In genomic region chr9:133071484-133072150, GRCh38 we compare ENCODE assay signal across 23 cellular contexts. TPM values are rescaled to one million over a fixed set of nuclear protein-coding genes. Genes with fewer than 3 reads are reported as not detected.
DNase-seq lines count a peak whose midpoint lies in the region; ATAC-seq, FAIRE-seq and TF ChIP-seq lines count a peak whose summit lies in the region.
"Had no signal": no experiment of that assay in that cellular context is flagged by ENCODE, and none has a peak within 500 bp of the region (broad histone marks: within the 10 kb centered on the region; RNA-seq: fewer than 3 reads in every experiment).

No MANE protein-coding gene starts in this region.

- H3K36me3 ChIP-seq in H7 (replicated peaks; ENCODE audit: control insufficient read depth, insufficient read depth, low read length) (no peaks in the 10 kb centered on the region), K562 (ENCODE audit: control insufficient read depth, insufficient read depth, low read length) (no peaks in the 10 kb centered on the region), osteoblast (ENCODE audit: insufficient read depth, low read length) (no peaks in the 10 kb centered on the region)
- H3K36me3 ChIP-seq: BE2C had no signal

- peak overlapping the region; percentile 69 for H3K27ac Mint-ChIP-seq in activated CD4-positive, alpha-beta T cell treated with anti-CD3 and anti-CD28 coated beads, Interleukin-2, amount 10 ng/mL, durations not matched to agents 24 days and 14 days
- H3K27ac Mint-ChIP-seq: CD4-positive, alpha-beta memory T cell; GM23338 had no signal

- POLR2A ChIA-PET in K562 (lab: Yijun Ruan, JAX), result no interaction called here

- 50% methylated on average over 7 of the region's 33 CpGs for WGBS in K562 (ENCODE audit: insufficient coverage, low coverage, missing lambda C conversion rate)

- H3K9me3 Mint-ChIP-seq in activated CD4-positive, alpha-beta T cell treated with anti-CD3 and anti-CD28 coated beads, Interleukin-2, amount 10 ng/mL, durations not matched to agents 24 days and 14 days, result no peaks in the 10 kb centered on the region
- H3K9me3 Mint-ChIP-seq: CD4-positive, alpha-beta memory T cell; GM23338 had no signal

- no peak for ATAC-seq in K562
- ATAC-seq: GM12878, GM23338, HCT116 had no signal

- TF ChIP-seq EP300 in K562 (IDR thresholded peaks at IDR 0.05; ENCODE audit: low read length), result no peak

- no peak overlapping the region; a peak in 1 of 4 replicates for H3K9ac ChIP-seq in K562 (ENCODE audit: insufficient read depth in 1 of 2, low read depth in 2 of 2, low read length in 2 of 2)

- H3K27me3 ChIP-seq in H7 (ENCODE audit: control insufficient read depth, insufficient read depth, low read length) (no peaks in the 10 kb centered on the region), K562 (ENCODE audit: control insufficient read depth in 2 of 2, insufficient read depth in 2 of 2, low read length in 2 of 2) (peaks cover 0 to 2% of the 10 kb centered on the region in 2 experiments; a peak in 1 of 5 replicates), osteoblast (ENCODE audit: insufficient read depth, low read length) (peaks cover 11% of the 10 kb centered on the region)
- H3K27me3 ChIP-seq: BE2C had no signal

- H3K4me1 Mint-ChIP-seq in activated CD4-positive, alpha-beta T cell treated with anti-CD3 and anti-CD28 coated beads, Interleukin-2, amount 10 ng/mL, durations not matched to agents 24 days and 14 days, result peaks cover 2% of the 10 kb centered on the region
- H3K4me1 Mint-ChIP-seq: CD4-positive, alpha-beta memory T cell had no signal

- H2AFZ ChIP-seq in K562 (ENCODE audit: low read depth, low read length) (no peak overlapping the region), osteoblast (ENCODE audit: low read length) (no peak overlapping the region)
- H2AFZ ChIP-seq: GM23338 had no signal

- no peak overlapping the region for H3K4me2 ChIP-seq in K562 (ENCODE audit: insufficient read depth, low read length)
- no peak overlapping the region for H3K4me2 ChIP-seq in osteoblast (ENCODE audit: insufficient read depth, low read length)
- H3K4me2 ChIP-seq: GM23338 had no signal

- H3K9me3 ChIP-seq in K562 (replicated peaks; ENCODE audit: control insufficient read depth, insufficient read depth, low read depth, low read length) (no peaks in the 10 kb centered on the region), osteoblast (ENCODE audit: low read depth, low read length) (no peaks in the 10 kb centered on the region)
- H3K9me3 ChIP-seq: BE2C had no signal

- TF ChIP-seq CTCF in K562 (IDR thresholded peaks at IDR 0.05 in 2 of 3, conservative IDR thresholded peaks at IDR 0.05 in 1 of 3; ENCODE audit: insufficient read depth in 2 of 3, low read depth in 1 of 3, low read length in 3 of 3) (no peak), osteoblast (IDR thresholded peaks at IDR 0.05; ENCODE audit: extremely low read depth, low read depth, low read length) (no peak)

- H3K79me2 ChIP-seq in K562 (ENCODE audit: control insufficient read depth, insufficient read depth, low read length), result no peaks in the 10 kb centered on the region
- no peaks in the 10 kb centered on the region for H3K79me2 ChIP-seq in osteoblast (ENCODE audit: insufficient read depth, low read length)

- intact Hi-C loops in activated CD4-positive, alpha-beta T cell treated with anti-CD3 and anti-CD28 coated beads, Interleukin-2, amount 10 ng/mL, durations not matched to agents 24 days and 14 days (cut with micrococcal nuclease), result no loop called here
- intact Hi-C loops in K562 (cut with micrococcal nuclease), result no loop called here

- H3K27me3 Mint-ChIP-seq in activated CD4-positive, alpha-beta T cell treated with anti-CD3 and anti-CD28 coated beads, Interleukin-2, amount 10 ng/mL, durations not matched to agents 24 days and 14 days, result peaks cover 4% of the 10 kb centered on the region
- H3K27me3 Mint-ChIP-seq: CD4-positive, alpha-beta memory T cell had no signal

- peaks cover 4% of the 10 kb centered on the region for H3K9me1 ChIP-seq in K562 (ENCODE audit: control insufficient read depth, insufficient read depth, low read length)

- H3K4me3 Mint-ChIP-seq in activated CD4-positive, alpha-beta T cell treated with anti-CD3 and anti-CD28 coated beads, Interleukin-2, amount 10 ng/mL, durations not matched to agents 24 days and 14 days, result no peak overlapping the region
- H3K4me3 Mint-ChIP-seq: CD4-positive, alpha-beta memory T cell; GM23338 had no signal

- peaks cover 0 to 3% of the 10 kb centered on the region in 2 experiments; a peak in 2 of 5 replicates for H3K4me1 ChIP-seq in K562 (replicated peaks in 1 of 2; ENCODE audit: control insufficient read depth in 2 of 2, insufficient read depth in 2 of 2, low read length in 2 of 2)
- peaks cover 25% of the 10 kb centered on the region for H3K4me1 ChIP-seq in osteoblast (ENCODE audit: insufficient read depth, low read length)
- H3K4me1 ChIP-seq: BE2C had no signal

- no peak for TF ChIP-seq POLR2A in K562 (conservative IDR thresholded peaks at IDR 0.05)

- H4K20me1 ChIP-seq in K562 (replicated peaks; ENCODE audit: control insufficient read depth, insufficient read depth, low read length) (no peaks in the 10 kb centered on the region), osteoblast (ENCODE audit: insufficient read depth, low read length) (peaks cover 2% of the 10 kb centered on the region)

- peaks cover 3% of the 10 kb centered on the region for H3K36me3 Mint-ChIP-seq in activated CD4-positive, alpha-beta T cell treated with anti-CD3 and anti-CD28 coated beads, Interleukin-2, amount 10 ng/mL, durations not matched to agents 24 days and 14 days (ENCODE audit: low read depth)
- H3K36me3 Mint-ChIP-seq: CD4-positive, alpha-beta memory T cell had no signal

- CTCF ChIA-PET in K562 (lab: Yijun Ruan, JAX; ENCODE audit: low intra/inter-chr PET ratio), result no interaction called here

- no TSS peak for BruUV-seq in K562 (replicated peaks; lab: Mats Ljungman, UMichigan)

- in situ Hi-C loops in K562 (cut with MboI), result no loop called here

- no peak for DNase-seq in activated CD4-positive, alpha-beta T cell treated with anti-CD3 and anti-CD28 coated beads, Interleukin-2, amount 10 ng/mL, durations not matched to agents 24 days and 14 days
- DNase-seq in activated CD4-positive, alpha-beta T cell treated with anti-CD3 and anti-CD28 coated beads, Interleukin-2, amount 50 U/mL, for 48 hours, result no peak
- DNase-seq in H7 (peak; percentile 47), K562 (ENCODE audit: extremely low read depth in 1 of 4, low spot score in 3 of 4) (no peak), osteoblast (ENCODE audit: insufficient read length, low spot score, missing footprints) (peak; percentile 41), Kasumi-1 (lab: John Stamatoyannopoulos, UW) (no peak), COLO668 (lab: John Stamatoyannopoulos, UW; ENCODE audit: unreplicated experiment) (no peak)
- DNase-seq in stimulated activated CD4-positive, alpha-beta T cell treated with anti-CD3 and anti-CD28 coated beads, Interleukin-4, amount 100 ng/mL, for 24 hours, result no peak
- DNase-seq: BE2C; Calu3; CD4-positive, alpha-beta memory T cell; EL; KG1; MV-4-11; NCI-H1417; NCI-H187; NCI-H2107; NCI-H345; NCI-H524 treated with DMSO at 0.1 percent for 48 hours; RPMI8226 had no signal

- FAIRE-seq in K562 (lab: Jason Lieb, UNC), result no peak
- FAIRE-seq: GM12878 had no signal

- TF ChIP-seq RAD21 in K562 (CRISPR knock-in tag; conservative IDR thresholded peaks at IDR 0.05 in 1 of 2, IDR thresholded peaks at IDR 0.05 in 1 of 2), result no peak

- no peak overlapping the region for H3K4me3 ChIP-seq in H7 (ENCODE audit: insufficient read depth, low read depth, low read length)
- no peak overlapping the region for H3K4me3 ChIP-seq in K562
- H3K4me3 ChIP-seq in osteoblast (ENCODE audit: insufficient read depth, low read length), result no peak overlapping the region
- H3K4me3 ChIP-seq: GM12878, GM23338 had no signal

- H3K27ac ChIP-seq in K562 (ENCODE audit: extremely low read depth, low read depth, low read length) (no peak overlapping the region), osteoblast (ENCODE audit: low read depth, low read length) (no peak overlapping the region)

RNA-seq across cellular contexts. Expression of gene CEL, which starts 9.8 kb away (rescaled TPM):
- total RNA-seq in activated CD4-positive, alpha-beta T cell treated with anti-CD3 and anti-CD28 coated beads, Interleukin-2, amount 10 ng/mL, durations not matched to agents 24 days and 14 days, result 1.8 and 2.0 TPM in 2 replicates
- 0.87 and 1.7 TPM in 2 replicates for total RNA-seq in H7 (2014; rRNA removed; shearing (Covaris generic))
- 2.0 and 6.1 TPM in 2 replicates for total RNA-seq in K562 (2011; cell fraction: chromatin; rRNA removed; ENCODE audit: low replicate concordance)
- total RNA-seq in K562 (2011; cell fraction: nucleolus; rRNA removed), result 2.8 and 3.8 TPM in 2 replicates
- total RNA-seq in K562 (2011; cell fraction: nucleoplasm; rRNA removed), result 2.3 TPM in 2 replicates
- total RNA-seq in K562 (2014; rRNA removed) (0.09 and 0.45 TPM in 2 replicates), K562 (2014; rRNA removed; fragmentation: Illumina TruSeq; extraction: Trizol) (0.15 and 0.16 TPM in 2 replicates), K562 (2015; rRNA removed; fragmentation: Illumina TruSeq; extraction: Trizol) (0.51 and 0.53 TPM in 2 replicates), K562 (2021) (3.0 and 4.0 TPM in 2 replicates), osteoblast (under 0.01 TPM in 1 of 2 replicates, not detected in the other)
- polyA plus RNA-seq in K562 (2011; rRNA removed) (0.46 and 0.65 TPM in 2 replicates), K562 (2014; fragmentation: Illumina TruSeq; extraction: Trizol) (0.62 and 0.91 TPM in 2 replicates), K562 (2014; fragmentation: Nextera tagmentation; extraction: Ambion mirVana) (not detected), K562 (2014; rRNA removed) (0.57 and 0.77 TPM in 2 replicates)
- 0.32 and 0.43 TPM in 2 replicates for polyA plus RNA-seq in K562 (2011; cell fraction: cytosol; rRNA removed)
- polyA plus RNA-seq in K562 (2011; cell fraction: nucleus; rRNA removed), result 2.8 and 6.2 TPM in 2 replicates
- 0.77 and 2.3 TPM in 2 replicates for polyA plus RNA-seq in K562 (2012)
- polyA minus RNA-seq in K562 (2011; rRNA and poly(A)+ RNA removed), result 0.14 and 0.21 TPM in 2 replicates
- not detected in 2 replicates for polyA minus RNA-seq in K562 (2011; cell fraction: cytosol; rRNA and poly(A)+ RNA removed)
- 0.54 and 0.89 TPM in 2 replicates for polyA minus RNA-seq in K562 (2011; cell fraction: nucleus; rRNA and poly(A)+ RNA removed)

RNA-seq across cellular contexts. Expression of gene GTF3C5, which starts 40.8 kb away (rescaled TPM):
- total RNA-seq in activated CD4-positive, alpha-beta T cell treated with anti-CD3 and anti-CD28 coated beads, Interleukin-2, amount 10 ng/mL, durations not matched to agents 24 days and 14 days, result 85.4 and 92.3 TPM in 2 replicates
- 131 and 133 TPM in 2 replicates for total RNA-seq in H7 (2014; rRNA removed; shearing (Covaris generic))
- total RNA-seq in K562 (2011; cell fraction: chromatin; rRNA removed; ENCODE audit: low replicate concordance), result 66.1 and 166 TPM in 2 replicates
- 99.4 and 113 TPM in 2 replicates for total RNA-seq in K562 (2011; cell fraction: nucleolus; rRNA removed)
- total RNA-seq in K562 (2011; cell fraction: nucleoplasm; rRNA removed), result 67.0 and 84.1 TPM in 2 replicates
- 118 and 134 TPM in 2 replicates for total RNA-seq in K562 (2014; rRNA removed)
- total RNA-seq in K562 (2014; rRNA removed; fragmentation: Illumina TruSeq; extraction: Trizol), result 43.2 and 58.5 TPM in 2 replicates
- 80.7 and 83.7 TPM in 2 replicates for total RNA-seq in K562 (2015; rRNA removed; fragmentation: Illumina TruSeq; extraction: Trizol)
- 106 and 110 TPM in 2 replicates for total RNA-seq in K562 (2021)
- polyA plus RNA-seq in K562 (2011; rRNA removed), result 80.2 TPM in 2 replicates
- polyA plus RNA-seq in K562 (2011; cell fraction: cytosol; rRNA removed), result 88.7 and 143 TPM in 2 replicates
- polyA plus RNA-seq in K562 (2011; cell fraction: nucleus; rRNA removed), result 254 and 348 TPM in 2 replicates
- 75.0 and 82.6 TPM in 2 replicates for polyA plus RNA-seq in K562 (2012)
- polyA plus RNA-seq in K562 (2014; fragmentation: Illumina TruSeq; extraction: Trizol), result 105 and 107 TPM in 2 replicates
- 1 to 10 TPM; 3.8 to 8.4 TPM for polyA plus RNA-seq in K562 (2014; fragmentation: Nextera tagmentation; extraction: Ambion mirVana)
- 95.1 and 107 TPM in 2 replicates for polyA plus RNA-seq in K562 (2014; rRNA removed)
- polyA minus RNA-seq in K562 (2011; rRNA and poly(A)+ RNA removed), result 52.2 and 85.8 TPM in 2 replicates
- 57.6 and 64.2 TPM in 2 replicates for polyA minus RNA-seq in K562 (2011; cell fraction: cytosol; rRNA and poly(A)+ RNA removed)
- polyA minus RNA-seq in K562 (2011; cell fraction: nucleus; rRNA and poly(A)+ RNA removed), result 59.4 and 67.3 TPM in 2 replicates
- total RNA-seq in osteoblast, result 31.8 and 41.3 TPM in 2 replicates

RNA-seq across cellular contexts. Expression of gene RALGDS, which starts 49.4 kb away (rescaled TPM):
- total RNA-seq in activated CD4-positive, alpha-beta T cell treated with anti-CD3 and anti-CD28 coated beads, Interleukin-2, amount 10 ng/mL, durations not matched to agents 24 days and 14 days, result 93.0 and 96.7 TPM in 2 replicates
- 24.4 and 24.6 TPM in 2 replicates for total RNA-seq in H7 (2014; rRNA removed; shearing (Covaris generic))
- total RNA-seq in K562 (2011; cell fraction: chromatin; rRNA removed; ENCODE audit: low replicate concordance), result 62.0 and 176 TPM in 2 replicates
- total RNA-seq in K562 (2011; cell fraction: nucleolus; rRNA removed), result 78.8 and 97.7 TPM in 2 replicates
- 55.4 and 58.4 TPM in 2 replicates for total RNA-seq in K562 (2011; cell fraction: nucleoplasm; rRNA removed)
- 27.1 and 36.2 TPM in 2 replicates for total RNA-seq in K562 (2014; rRNA removed)
- 9.4 and 12.0 TPM in 2 replicates for total RNA-seq in K562 (2014; rRNA removed; fragmentation: Illumina TruSeq; extraction: Trizol)
- total RNA-seq in K562 (2015; rRNA removed; fragmentation: Illumina TruSeq; extraction: Trizol), result 25.8 and 25.9 TPM in 2 replicates
- total RNA-seq in K562 (2021), result 28.6 and 37.3 TPM in 2 replicates
- polyA plus RNA-seq in K562 (2011; rRNA removed), result 40.3 and 45.9 TPM in 2 replicates
- 34.7 and 62.2 TPM in 2 replicates for polyA plus RNA-seq in K562 (2011; cell fraction: cytosol; rRNA removed)
- 170 and 326 TPM in 2 replicates for polyA plus RNA-seq in K562 (2011; cell fraction: nucleus; rRNA removed)
- 26.3 and 47.2 TPM in 2 replicates for polyA plus RNA-seq in K562 (2012)
- 28.7 and 34.9 TPM in 2 replicates for polyA plus RNA-seq in K562 (2014; fragmentation: Illumina TruSeq; extraction: Trizol)
- polyA plus RNA-seq in K562 (2014; fragmentation: Nextera tagmentation; extraction: Ambion mirVana), result 1 to 10 TPM in 1 of 2 experiments, under 1 TPM in 1; 0.75 to 2.4 TPM
- 39.5 and 43.3 TPM in 2 replicates for polyA plus RNA-seq in K562 (2014; rRNA removed)
- 12.0 and 17.4 TPM in 2 replicates for polyA minus RNA-seq in K562 (2011; rRNA and poly(A)+ RNA removed)
- polyA minus RNA-seq in K562 (2011; cell fraction: cytosol; rRNA and poly(A)+ RNA removed), result 13.6 and 18.5 TPM in 2 replicates
- 30.2 and 36.5 TPM in 2 replicates for polyA minus RNA-seq in K562 (2011; cell fraction: nucleus; rRNA and poly(A)+ RNA removed)
- total RNA-seq in osteoblast, result 11.2 and 12.7 TPM in 2 replicates

Comparison
In these comparisons a context has a peak if more than half of its experiments do, and no peak if none do; other contexts are left out.
1. DNase-seq: peak in H7 (single experiment) and osteoblast (single experiment); none in activated CD4-positive, alpha-beta T cell treated with anti-CD3 and anti-CD28 coated beads, Interleukin-2, amount 10 ng/mL, durations not matched to agents 24 days and 14 days (single experiment), activated CD4-positive, alpha-beta T cell treated with anti-CD3 and anti-CD28 coated beads, Interleukin-2, amount 50 U/mL, for 48 hours (0 of 2), K562 (0 of 4), Kasumi-1 (0 of 2), stimulated activated CD4-positive, alpha-beta T cell treated with anti-CD3 and anti-CD28 coated beads, Interleukin-4, amount 100 ng/mL, for 24 hours (single experiment) and COLO668 (single experiment).